1 cellular context compared by ENCODE assay signal in genomic region chr12:104131609-104132008, GRCh38.
TF ChIP-seq lines count a peak whose summit lies in the region.

No MANE protein-coding gene starts in this region.

TF ChIP-seq in HepG2, 621 proteins besides CTCF, POLR2A, EP300 and RAD21 (continued from another document):
- TF ChIP-seq PAXIP1 (CRISPR knock-in tag; conservative IDR thresholded peaks at IDR 0.05), result peak; percentile 78
- TF ChIP-seq TRIM24 (CRISPR knock-in tag; IDR thresholded peaks at IDR 0.05), result no peak
- TF ChIP-seq ZNF225 (CRISPR knock-in tag; IDR thresholded peaks at IDR 0.05), result no peak
- TF ChIP-seq PCBP2 (optimal IDR thresholded peaks at IDR 0.05; ENCODE audit: low read depth, low read length, poor library complexity, severe bottlenecking), result no peak
- TF ChIP-seq TRAFD1 (CRISPR knock-in tag; IDR thresholded peaks at IDR 0.05; ENCODE audit: borderline replicate concordance), result no peak
- TF ChIP-seq LCORL (IDR thresholded peaks at IDR 0.05), result no peak
- peak; percentile 52; the same call in 1 of the 2 replicates for TF ChIP-seq LCORL (CRISPR knock-in tag; IDR thresholded peaks at IDR 0.05)
- no peak for TF ChIP-seq TGIF2 (CRISPR knock-in tag; IDR thresholded peaks at IDR 0.05)
- TF ChIP-seq ZNF570 (CRISPR knock-in tag; IDR thresholded peaks at IDR 0.05; ENCODE audit: borderline replicate concordance), result no peak
- TF ChIP-seq ZNF556 (CRISPR knock-in tag; IDR thresholded peaks at IDR 0.05; ENCODE audit: borderline replicate concordance), result peak; percentile 59; the same call in 1 of the 2 replicates
- no peak for TF ChIP-seq ELF4 (CRISPR knock-in tag; IDR thresholded peaks at IDR 0.05; ENCODE audit: borderline replicate concordance)
- TF ChIP-seq ZNF607 (CRISPR knock-in tag; IDR thresholded peaks at IDR 0.05; ENCODE audit: borderline replicate concordance), result no peak
- peak; percentile 83 for TF ChIP-seq AHDC1 (CRISPR knock-in tag; IDR thresholded peaks at IDR 0.05; ENCODE audit: borderline replicate concordance)
- peak; percentile 92 for TF ChIP-seq RARA (CRISPR knock-in tag; IDR thresholded peaks at IDR 0.05)
